1 cellular context compared by ENCODE assay signal in genomic region chr7:157150825-157151412, GRCh38.
TF ChIP-seq lines count a peak whose summit lies in the region.

No MANE protein-coding gene starts in this region.

TF ChIP-seq in GM23338, 12 proteins besides CTCF, POLR2A, EP300 and RAD21 (continued from another document):
- TF ChIP-seq ZNF462 (CRISPR knock-in tag; IDR thresholded peaks at IDR 0.05) = no peak
- TF ChIP-seq JUNB (IDR thresholded peaks at IDR 0.05; ENCODE audit: unreplicated experiment) = no peak
- no peak for TF ChIP-seq EZH2phosphoT487 (IDR thresholded peaks at IDR 0.05; ENCODE audit: unreplicated experiment)
- TF ChIP-seq POLR2AphosphoS5 (IDR thresholded peaks at IDR 0.05; ENCODE audit: low read depth) = no peak
